ENCODE assay signal across 10 cellular contexts in the genomic region with DNA sequence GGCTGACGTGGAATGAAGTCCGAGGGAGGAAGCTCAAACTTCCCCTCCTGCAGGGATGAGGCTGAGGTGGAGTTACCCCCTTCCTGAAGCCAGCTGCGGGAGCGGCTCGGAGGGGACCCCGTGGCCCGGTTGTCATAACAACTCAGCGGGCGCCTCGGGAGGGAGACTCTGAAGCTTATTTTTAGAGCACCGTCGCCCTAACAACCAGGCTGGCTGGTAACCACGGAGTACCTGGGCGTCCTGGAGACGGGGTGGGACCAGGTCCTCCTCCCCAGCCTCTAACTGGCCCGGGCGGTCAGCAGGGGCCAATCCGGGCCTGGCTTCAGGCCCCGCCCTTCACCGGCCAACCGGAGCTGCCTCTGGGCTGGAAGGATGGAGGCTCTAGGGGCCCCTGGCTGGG. TPM values are rescaled to one million over a fixed set of nuclear protein-coding genes. Genes with fewer than 3 reads are reported as not detected.
DNase-seq lines count a peak whose midpoint lies in the region; ATAC-seq and TF ChIP-seq lines count a peak whose summit lies in the region.
"Had no signal": no experiment of that assay in that cellular context is flagged by ENCODE, and none has a peak within 500 bp of the region (broad histone marks: within the 10 kb centered on the region; RNA-seq: fewer than 3 reads in every experiment).

No MANE protein-coding gene starts in this region.

- no peaks in the 10 kb centered on the region for H3K9me3 Mint-ChIP-seq in brain

- DNase-seq in NCI-H128 (lab: John Stamatoyannopoulos, UW; ENCODE audit: unreplicated experiment) (peak; percentile 55), left kidney (ENCODE audit: low read depth, low spot score) (peak; percentile 97), epidermal melanocyte (ENCODE audit: insufficient read length, low spot score) (no peak)
- DNase-seq: WERI-Rb-1 had no signal

- H3K9me3 ChIP-seq in BLaER1 treated with 17β-estradiol and CSF1 and Interleukin-3, amounts not matched to agents 10 nM and 100 nM (replicated peaks in 1 of 11): peaks cover 0 to 13% (median 0%) of the 10 kb centered on the region in 11 experiments; a peak in 5 of 22 replicates

- no peak for ATAC-seq in GM21528 (IDR thresholded peaks at IDR 0.05; ENCODE audit: low FRiP score, unreplicated experiment)
- no peak for ATAC-seq in HG02981 (IDR thresholded peaks at IDR 0.05; ENCODE audit: unreplicated experiment)
- ATAC-seq in HG03432 (IDR thresholded peaks at IDR 0.05; ENCODE audit: unreplicated experiment): no peak

- H3K36me3 Mint-ChIP-seq in brain: peaks cover 6% of the 10 kb centered on the region

- no peaks in the 10 kb centered on the region; a peak in 1 of 22 replicates for H3K27me3 ChIP-seq in BLaER1 treated with 17β-estradiol and CSF1 and Interleukin-3, amounts not matched to agents 10 nM and 100 nM

- no peaks in the 10 kb centered on the region for H4K20me1 ChIP-seq in BLaER1 treated with 17β-estradiol and CSF1 and Interleukin-3, amounts not matched to agents 10 nM and 100 nM

- H3K4me3 ChIP-seq in BLaER1 treated with 17β-estradiol and CSF1 and Interleukin-3, amounts not matched to agents 10 nM and 100 nM: peak overlapping the region in 3 of 10 experiments; percentile 26 to 45 (median 42); a peak in 6 of 20 replicates
- H3K4me3 ChIP-seq: lung had no signal

- H3K9ac ChIP-seq in BLaER1 treated with 17β-estradiol and CSF1 and Interleukin-3, amounts not matched to agents 10 nM and 100 nM: peak overlapping the region in 7 of 11 experiments; percentile 4 to 39 (median 21); a peak in 6 of 22 replicates

- H3K27me3 Mint-ChIP-seq in brain: peaks cover 5% of the 10 kb centered on the region

- H3K27ac Mint-ChIP-seq in brain: peak overlapping the region in 4 of 5 experiments; percentile 76 to 97 (median 92)

- H3K27ac ChIP-seq in BLaER1 treated with 17β-estradiol and CSF1 and Interleukin-3, amounts not matched to agents 10 nM and 100 nM: peak overlapping the region in 8 of 11 experiments; percentile 3 to 80 (median 72); a peak in 12 of 22 replicates
- H3K27ac ChIP-seq: WERI-Rb-1 had no signal

- peak overlapping the region in 3 of 5 experiments; percentile 59 to 70 (median 61) for H3K4me3 Mint-ChIP-seq in brain

- peaks cover 67% of the 10 kb centered on the region for H3K4me1 Mint-ChIP-seq in brain

- H3K4me1 ChIP-seq in BLaER1 treated with 17β-estradiol and CSF1 and Interleukin-3, amounts not matched to agents 10 nM and 100 nM: peaks cover 44 to 51% (median 48%) of the 10 kb centered on the region in 10 experiments

- H3K36me3 ChIP-seq in BLaER1 treated with 17β-estradiol and CSF1 and Interleukin-3, amounts not matched to agents 10 nM and 100 nM: no peaks in the 10 kb centered on the region
- H3K36me3 ChIP-seq: WERI-Rb-1 had no signal

- no peak for TF ChIP-seq CTCF in brain (conservative IDR thresholded peaks at IDR 0.05)

- peak overlapping the region; percentile 82 to 95 (median 87) for H3K4me2 ChIP-seq in BLaER1 treated with 17β-estradiol and CSF1 and Interleukin-3, amounts not matched to agents 10 nM and 100 nM

RNA-seq across cellular contexts. Expression of gene NECAB2, which starts 27.7 kb away (rescaled TPM):
- polyA plus RNA-seq in brain (ENCODE audit: insufficient read depth, low read depth, low replicate concordance): 35.7 TPM

RNA-seq across cellular contexts. Expression of gene OSGIN1, which starts 42.7 kb away (rescaled TPM):
- polyA plus RNA-seq in brain (ENCODE audit: insufficient read depth, low read depth, low replicate concordance): 2.9 TPM

RNA-seq across cellular contexts. Expression of gene SLC38A8, which starts 46.8 kb away (rescaled TPM):
- 4.1 TPM for polyA plus RNA-seq in brain (ENCODE audit: insufficient read depth, low read depth, low replicate concordance)
